8 cellular contexts compared by ENCODE assay signal in the genomic region with DNA sequence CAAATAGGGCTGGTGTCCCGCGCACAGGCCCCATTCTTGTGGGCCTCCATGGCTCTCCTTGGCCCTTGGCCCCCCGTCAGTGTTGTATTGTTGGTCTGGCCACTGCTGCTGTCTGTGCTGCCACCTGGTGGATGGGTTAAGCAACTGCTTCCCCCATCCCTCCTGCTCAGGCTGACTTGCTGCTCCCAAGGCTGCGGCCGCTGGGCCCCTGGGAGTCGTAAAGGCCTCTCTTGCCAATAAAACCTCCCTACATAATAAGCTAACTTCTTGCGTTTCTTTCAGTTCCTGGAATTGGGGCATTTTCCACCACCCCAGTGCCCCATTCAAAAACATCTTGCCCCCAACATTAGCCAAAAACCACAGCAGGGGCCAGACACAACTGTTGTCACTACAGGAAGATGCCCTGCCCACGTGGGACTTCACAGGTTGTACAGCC. TPM values are rescaled to one million over a fixed set of nuclear protein-coding genes. Genes with fewer than 3 reads are reported as not detected.
DNase-seq lines count a peak whose midpoint lies in the region; ATAC-seq and TF ChIP-seq lines count a peak whose summit lies in the region.

No MANE protein-coding gene starts in this region.

- H3K27ac ChIP-seq in 22Rv1 = no peak overlapping the region
- H3K27ac ChIP-seq in colonic mucosa = no peak overlapping the region
- no peak overlapping the region for H3K27ac ChIP-seq in liver (ENCODE audit: low read depth in 1 of 2, low read length in 2 of 2)

- H3K9ac ChIP-seq in colonic mucosa (ENCODE audit: low read depth in 2 of 2, low read length in 2 of 2) (no peak overlapping the region), liver (ENCODE audit: low read depth in 1 of 2, low read length in 2 of 2) (no peak overlapping the region)

- no peaks in the 10 kb centered on the region for H3K36me3 ChIP-seq in colonic mucosa
- no peaks in the 10 kb centered on the region for H3K36me3 ChIP-seq in liver (ENCODE audit: control insufficient read depth in 4 of 4, insufficient read depth in 3 of 4, low read depth in 1 of 4, low read length in 3 of 4)

- peak; percentile 52 for DNase-seq in NCI-H510A treated with DMSO at 0.1 percent for 48 hours (lab: John Stamatoyannopoulos, UW)
- peak; percentile 85 for DNase-seq in activated CD4-positive, alpha-beta T cell treated with anti-CD3 and anti-CD28 coated beads for 48 hours
- peak; percentile 66 for DNase-seq in colonic mucosa
- peak; percentile 34 for DNase-seq in stimulated activated CD8-positive, alpha-beta memory T cell treated with anti-CD3 and anti-CD28 coated beads, Interleukin-12 subunit alpha, Interleukin-12 subunit beta, amount 100 ng/mL, for 4 hours (ENCODE audit: low read depth)

- H3K4me1 ChIP-seq in colonic mucosa (no peaks in the 10 kb centered on the region), liver (ENCODE audit: control insufficient read depth in 4 of 4, insufficient read depth in 4 of 4, low read length in 3 of 4) (peaks cover 7 to 16% (median 12%) of the 10 kb centered on the region in 4 donors)

- peak; percentile 78 to 88 for TF ChIP-seq RAD21 in liver (IDR thresholded peaks at IDR 0.05)

- H3K4me3 ChIP-seq in colonic mucosa (no peak overlapping the region), liver (ENCODE audit: low read depth in 1 of 3, low read length in 3 of 3) (no peak overlapping the region)

- no peaks in the 10 kb centered on the region for H3K27me3 ChIP-seq in colonic mucosa
- no peaks in the 10 kb centered on the region for H3K27me3 ChIP-seq in liver (ENCODE audit: control insufficient read depth in 4 of 4, insufficient read depth in 4 of 4, low read length in 3 of 4)

- TF ChIP-seq POLR2A in GM18505 (IDR thresholded peaks at IDR 0.05; ENCODE audit: borderline replicate concordance, extremely low read depth, insufficient read depth, insufficient read length) = no peak

- intact Hi-C loops in colonic mucosa (cut with DNase I) = loop anchor here (5.0 kb wide), 1 partner anchor 237 kb away; no protein-coding TSS in a partner anchor

- no peaks in the 10 kb centered on the region for H3K9me3 ChIP-seq in colonic mucosa
- no peaks in the 10 kb centered on the region for H3K9me3 ChIP-seq in liver (ENCODE audit: control insufficient read depth in 4 of 4, low read length in 3 of 4)

- peak; percentile 71 for ATAC-seq in GM18505 (IDR thresholded peaks at IDR 0.05; ENCODE audit: unreplicated experiment)
- ATAC-seq in HG03280 (IDR thresholded peaks at IDR 0.05; ENCODE audit: unreplicated experiment) = peak; percentile 77

- peak; percentile 93 for TF ChIP-seq CTCF in 22Rv1 (IDR thresholded peaks at IDR 0.05)
- peak; percentile 95 for TF ChIP-seq CTCF in colonic mucosa (IDR thresholded peaks at IDR 0.05)
- TF ChIP-seq CTCF in liver (IDR thresholded peaks at IDR 0.05; ENCODE audit: low read depth, low read length, missing input control) = peak; percentile 92

- WGBS in liver = 35% methylated on average over 8 of the region's 8 CpGs

TF ChIP-seq in liver, 16 proteins besides CTCF, POLR2A, EP300 and RAD21:
- no peak for TF ChIP-seq FOXA1 (IDR thresholded peaks at IDR 0.05)
- TF ChIP-seq JUND (IDR thresholded peaks at IDR 0.05) = no peak
- TF ChIP-seq SP1 (IDR thresholded peaks at IDR 0.05) = no peak
- TF ChIP-seq RXRA (IDR thresholded peaks at IDR 0.05) = no peak
- no peak for TF ChIP-seq HNF4G (IDR thresholded peaks at IDR 0.05)
- TF ChIP-seq, protein P1, sequence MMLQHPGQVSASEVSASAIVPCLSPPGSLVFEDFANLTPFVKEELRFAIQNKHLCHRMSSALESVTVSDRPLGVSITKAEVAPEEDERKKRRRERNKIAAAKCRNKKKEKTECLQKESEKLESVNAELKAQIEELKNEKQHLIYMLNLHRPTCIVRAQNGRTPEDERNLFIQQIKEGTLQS (IDR thresholded peaks at IDR 0.05) = no peak
- TF ChIP-seq YY1 (IDR thresholded peaks at IDR 0.05) = no peak
- no peak for TF ChIP-seq FOXA2 (IDR thresholded peaks at IDR 0.05)
- no peak for TF ChIP-seq GABPA (IDR thresholded peaks at IDR 0.05 in 1 of 2, conservative IDR thresholded peaks at IDR 0.05 in 1 of 2)
- no peak for TF ChIP-seq TAF1 (conservative IDR thresholded peaks at IDR 0.05)
- TF ChIP-seq, protein P2, sequence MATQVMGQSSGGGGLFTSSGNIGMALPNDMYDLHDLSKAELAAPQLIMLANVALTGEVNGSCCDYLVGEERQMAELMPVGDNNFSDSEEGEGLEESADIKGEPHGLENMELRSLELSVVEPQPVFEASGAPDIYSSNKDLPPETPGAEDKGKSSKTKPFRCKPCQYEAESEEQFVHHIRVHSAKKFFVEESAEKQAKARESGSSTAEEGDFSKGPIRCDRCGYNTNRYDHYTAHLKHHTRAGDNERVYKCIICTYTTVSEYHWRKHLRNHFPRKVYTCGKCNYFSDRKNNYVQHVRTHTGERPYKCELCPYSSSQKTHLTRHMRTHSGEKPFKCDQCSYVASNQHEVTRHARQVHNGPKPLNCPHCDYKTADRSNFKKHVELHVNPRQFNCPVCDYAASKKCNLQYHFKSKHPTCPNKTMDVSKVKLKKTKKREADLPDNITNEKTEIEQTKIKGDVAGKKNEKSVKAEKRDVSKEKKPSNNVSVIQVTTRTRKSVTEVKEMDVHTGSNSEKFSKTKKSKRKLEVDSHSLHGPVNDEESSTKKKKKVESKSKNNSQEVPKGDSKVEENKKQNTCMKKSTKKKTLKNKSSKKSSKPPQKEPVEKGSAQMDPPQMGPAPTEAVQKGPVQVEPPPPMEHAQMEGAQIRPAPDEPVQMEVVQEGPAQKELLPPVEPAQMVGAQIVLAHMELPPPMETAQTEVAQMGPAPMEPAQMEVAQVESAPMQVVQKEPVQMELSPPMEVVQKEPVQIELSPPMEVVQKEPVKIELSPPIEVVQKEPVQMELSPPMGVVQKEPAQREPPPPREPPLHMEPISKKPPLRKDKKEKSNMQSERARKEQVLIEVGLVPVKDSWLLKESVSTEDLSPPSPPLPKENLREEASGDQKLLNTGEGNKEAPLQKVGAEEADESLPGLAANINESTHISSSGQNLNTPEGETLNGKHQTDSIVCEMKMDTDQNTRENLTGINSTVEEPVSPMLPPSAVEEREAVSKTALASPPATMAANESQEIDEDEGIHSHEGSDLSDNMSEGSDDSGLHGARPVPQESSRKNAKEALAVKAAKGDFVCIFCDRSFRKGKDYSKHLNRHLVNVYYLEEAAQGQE (IDR thresholded peaks at IDR 0.05) = no peak
- TF ChIP-seq, protein P3, sequence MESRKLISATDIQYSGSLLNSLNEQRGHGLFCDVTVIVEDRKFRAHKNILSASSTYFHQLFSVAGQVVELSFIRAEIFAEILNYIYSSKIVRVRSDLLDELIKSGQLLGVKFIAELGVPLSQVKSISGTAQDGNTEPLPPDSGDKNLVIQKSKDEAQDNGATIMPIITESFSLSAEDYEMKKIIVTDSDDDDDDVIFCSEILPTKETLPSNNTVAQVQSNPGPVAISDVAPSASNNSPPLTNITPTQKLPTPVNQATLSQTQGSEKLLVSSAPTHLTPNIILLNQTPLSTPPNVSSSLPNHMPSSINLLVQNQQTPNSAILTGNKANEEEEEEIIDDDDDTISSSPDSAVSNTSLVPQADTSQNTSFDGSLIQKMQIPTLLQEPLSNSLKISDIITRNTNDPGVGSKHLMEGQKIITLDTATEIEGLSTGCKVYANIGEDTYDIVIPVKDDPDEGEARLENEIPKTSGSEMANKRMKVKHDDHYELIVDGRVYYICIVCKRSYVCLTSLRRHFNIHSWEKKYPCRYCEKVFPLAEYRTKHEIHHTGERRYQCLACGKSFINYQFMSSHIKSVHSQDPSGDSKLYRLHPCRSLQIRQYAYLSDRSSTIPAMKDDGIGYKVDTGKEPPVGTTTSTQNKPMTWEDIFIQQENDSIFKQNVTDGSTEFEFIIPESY (IDR thresholded peaks at IDR 0.05) = no peak
- no peak for TF ChIP-seq HNF4A (conservative IDR thresholded peaks at IDR 0.05)
- no peak for TF ChIP-seq NR2F2 (IDR thresholded peaks at IDR 0.05)

RNA-seq across cellular contexts. Expression of a gene that starts 27.1 kb away (rescaled TPM):
- total RNA-seq in colonic mucosa (1 to 10 TPM; 2.8 TPM), liver (1 to 10 TPM in 1 of 2 donors, under 1 TPM in 1; 0.75 to 4.2 TPM)
- polyA plus RNA-seq in liver = under 1 TPM; 0.35 to 0.44 TPM

Comparison
In these comparisons a context has a peak if more than half of its experiments do, and no peak if none do; other contexts are left out.
1. DNase-seq: peak in every context shown above with its lines; median percentile 85 in activated CD4-positive, alpha-beta T cell treated with anti-CD3 and anti-CD28 coated beads for 48 hours; 66 in colonic mucosa; 52 in NCI-H510A treated with DMSO at 0.1 percent for 48 hours; 34 in stimulated activated CD8-positive, alpha-beta memory T cell treated with anti-CD3 and anti-CD28 coated beads, Interleukin-12 subunit alpha, Interleukin-12 subunit beta, amount 100 ng/mL, for 4 hours.